In genomic region chr5:163509288-163510040, GRCh38 we compare ENCODE assay signal across 8 cellular contexts. TPM values are rescaled to one million over a fixed set of nuclear protein-coding genes. Genes with fewer than 3 reads are reported as not detected.
DNase-seq lines count a peak whose midpoint lies in the region; ATAC-seq, FAIRE-seq and TF ChIP-seq lines count a peak whose summit lies in the region.

No MANE protein-coding gene starts in this region.

- peak overlapping the region; percentile 30 to 94 for H3K4me3 ChIP-seq in Panc1 (ENCODE audit: low read depth in 2 of 2, low read length in 2 of 2)
- H3K4me3 ChIP-seq in endothelial cell of umbilical vein (replicated peaks in 1 of 3; ENCODE audit: insufficient read depth in 1 of 3, low read depth in 1 of 3, low read length in 3 of 3), result peak overlapping the region in 2 of 3 experiments; percentile 26 to 28
- H3K4me3 ChIP-seq in pancreas, result peak overlapping the region in 2 of 4 donors; percentile 15 to 24

- CTCF ChIA-PET in Panc1 (lab: Charles Lee) (interaction anchor here (0.6 kb wide), 1 partner anchor 12 kb away, joined by 3 read pairs; no protein-coding TSS in a partner anchor), endothelial cell of umbilical vein (lab: Charles Lee) (interaction anchor here (1.1 to 1.6 kb wide), 4 partner anchors 13 to 49 kb away, joined by 3 to 8 read pairs (median 4); partner anchors contain the start of genes HMMR and NUDCD2)

- BruUV-seq in Panc1 (replicated peaks; lab: Mats Ljungman, UMichigan) (no TSS peak), endothelial cell of umbilical vein (replicated peaks; lab: Mats Ljungman, UMichigan) (no TSS peak)

- H3K27ac ChIP-seq in Panc1 (ENCODE audit: low read length), result peak overlapping the region; percentile 77
- peak overlapping the region; percentile 14 for H3K27ac ChIP-seq in endothelial cell of umbilical vein (ENCODE audit: insufficient read depth, low read depth, low read length)
- peak overlapping the region in 3 of 4 donors; percentile 40 to 65 (median 64) for H3K27ac ChIP-seq in pancreas

- DNase-seq in G401 (ENCODE audit: low spot score), result peak; percentile 15
- DNase-seq in Panc1 (ENCODE audit: low read depth, low spot score), result no peak
- DNase-seq in endothelial cell of umbilical vein (ENCODE audit: low read depth, low spot score), result peak; percentile 81
- DNase-seq in pancreas, result no peak
- DNase-seq in DMS153 (lab: John Stamatoyannopoulos, UW), result no peak
- no peak for DNase-seq in NK-92 (lab: John Stamatoyannopoulos, UW; ENCODE audit: unreplicated experiment)

- H3K9me3 ChIP-seq in Panc1 (ENCODE audit: control insufficient read depth, insufficient read depth, low read depth, low read length), result no peaks in the 10 kb centered on the region
- no peaks in the 10 kb centered on the region for H3K9me3 ChIP-seq in endothelial cell of umbilical vein (replicated peaks; ENCODE audit: control insufficient read depth, insufficient read depth, low read length)
- H3K9me3 ChIP-seq in pancreas, result no peaks in the 10 kb centered on the region

- H3K36me3 ChIP-seq in Panc1 (ENCODE audit: control insufficient read depth, insufficient read depth, low read length) (peaks cover 14% of the 10 kb centered on the region), endothelial cell of umbilical vein (ENCODE audit: control insufficient read depth in 2 of 2, extremely low read depth in 1 of 2, insufficient read depth in 2 of 2, low read length in 2 of 2) (peaks cover 7 to 23% of the 10 kb centered on the region in 2 experiments), pancreas (peaks cover 0 to 18% (median 7%) of the 10 kb centered on the region in 3 donors)

- H3K9ac ChIP-seq in endothelial cell of umbilical vein (replicated peaks; ENCODE audit: extremely low read depth, insufficient read depth, low read length), result peak overlapping the region; percentile 27

- peak overlapping the region; percentile 97 for H3K4me2 ChIP-seq in endothelial cell of umbilical vein (ENCODE audit: insufficient read depth, low read length)

- dilution Hi-C loops in endothelial cell of umbilical vein (cut with MboI; ENCODE audit: extremely low pct_ligation_motif_present, low sequenced_read_pairs), result no loop called here

- no peak for TF ChIP-seq POLR2A in endothelial cell of umbilical vein (IDR thresholded peaks at IDR 0.05; ENCODE audit: low read depth, low read length)

- H3K27me3 ChIP-seq in Panc1 (ENCODE audit: control insufficient read depth, insufficient read depth, low read length) (no peaks in the 10 kb centered on the region), endothelial cell of umbilical vein (ENCODE audit: control insufficient read depth in 2 of 2, insufficient read depth in 2 of 2, low read length in 2 of 2) (no peaks in the 10 kb centered on the region), pancreas (no peaks in the 10 kb centered on the region)

- intact Hi-C loops in Panc1 (cut with micrococcal nuclease; ENCODE audit: unreplicated experiment) (no loop called here), endothelial cell of umbilical vein (cut with micrococcal nuclease) (loop anchor here (2.0 to 5.0 kb wide), 2 partner anchors 357 to 693 kb away; no protein-coding TSS in a partner anchor), pancreas (cut with DNase I) (no loop called here)

- ATAC-seq in Panc1 (no peak), pancreas (no peak), HG02970 (IDR thresholded peaks at IDR 0.05; ENCODE audit: low FRiP score, unreplicated experiment) (no peak), HG03159 (IDR thresholded peaks at IDR 0.05; ENCODE audit: unreplicated experiment) (no peak)

- in situ Hi-C loops in G401 (cut with HindIII; ENCODE audit: low sequenced_read_pairs) (no loop called here), Panc1 (cut with HindIII; ENCODE audit: low pct_unique_long_range_greater_than_20kb, low sequenced_read_pairs) (no loop called here)

- H3K9me1 ChIP-seq in endothelial cell of umbilical vein (replicated peaks; ENCODE audit: control insufficient read depth, extremely low read depth, insufficient read depth, low read length), result no peaks in the 10 kb centered on the region

- peak; percentile 67 for FAIRE-seq in endothelial cell of umbilical vein (lab: Jason Lieb, UNC)
- no peak for FAIRE-seq in pancreas (lab: Jason Lieb, UNC)

- H3K4me1 ChIP-seq in Panc1 (ENCODE audit: control insufficient read depth, insufficient read depth, low read length) (peaks cover 14% of the 10 kb centered on the region; the same call in 1 of the 2 replicates), endothelial cell of umbilical vein (ENCODE audit: control insufficient read depth, extremely low read depth, insufficient read depth, low read length) (peaks cover 30% of the 10 kb centered on the region), pancreas (peaks cover 15 to 35% (median 30%) of the 10 kb centered on the region in 3 donors)

- no peak for TF ChIP-seq CTCF in Panc1 (IDR thresholded peaks at IDR 0.05)
- no peak for TF ChIP-seq CTCF in endothelial cell of umbilical vein (IDR thresholded peaks at IDR 0.05; ENCODE audit: extremely low read depth in 1 of 2, insufficient read depth in 1 of 2, low read depth in 1 of 2, low read length in 2 of 2)
- no peak for TF ChIP-seq CTCF in pancreas (IDR thresholded peaks at IDR 0.05)

- H2AFZ ChIP-seq in endothelial cell of umbilical vein (ENCODE audit: low read depth, low read length), result no peak overlapping the region

- POLR2A ChIA-PET in Panc1 (lab: Charles Lee) (interaction anchor here (0.6 to 0.9 kb wide), 2 partner anchors 49 to 71 kb away, joined by 3 to 7 read pairs; partner anchors contain the start of genes HMMR and NUDCD2), endothelial cell of umbilical vein (lab: Charles Lee) (interaction anchor here (0.7 to 1.4 kb wide), 4 partner anchors 48 to 72 kb away, joined by 3 to 4 read pairs (median 3); partner anchors contain the start of genes CCNG1, HMMR and NUDCD2)

- peaks cover 7% of the 10 kb centered on the region for H4K20me1 ChIP-seq in endothelial cell of umbilical vein (replicated peaks; ENCODE audit: control insufficient read depth, extremely low read depth, insufficient read depth, low read length)

- WGBS in pancreas, 2 donors, result 8 to 10% methylated on average over 9 of the region's 9 CpGs

- H3K79me2 ChIP-seq in endothelial cell of umbilical vein (ENCODE audit: control insufficient read depth, insufficient read depth, low read length), result peaks cover 77% of the 10 kb centered on the region

TF ChIP-seq in endothelial cell of umbilical vein, 7 proteins besides CTCF, POLR2A, EP300 and RAD21 (continues in another document):
- no peak for TF ChIP-seq JUN (IDR thresholded peaks at IDR 0.05; ENCODE audit: borderline replicate concordance, insufficient read depth, insufficient read length, low read depth)
- TF ChIP-seq FOS (IDR thresholded peaks at IDR 0.05; ENCODE audit: borderline replicate concordance, insufficient read depth, low read length), result no peak
- TF ChIP-seq EZH2 (IDR thresholded peaks at IDR 0.05; ENCODE audit: borderline replicate concordance, low read depth, low read length, severe bottlenecking), result no peak
- TF ChIP-seq GATA2 (IDR thresholded peaks at IDR 0.05; ENCODE audit: insufficient read depth, insufficient read length, low read depth, low read length), result no peak
- no peak for TF ChIP-seq MYC (IDR thresholded peaks at IDR 0.05; ENCODE audit: low read depth, low read length)
- no peak for TF ChIP-seq POLR2AphosphoS5 (IDR thresholded peaks at IDR 0.05; ENCODE audit: insufficient read depth, low read depth, low read length)

RNA-seq across cellular contexts. Expression of gene MAT2B, which starts 4.0 kb away (rescaled TPM):
- 39.8 and 46.9 TPM in 2 replicates for total RNA-seq in G401 (2014; rRNA removed; shearing (Covaris generic))
- total RNA-seq in Panc1 (2021; ENCODE audit: unreplicated experiment), result 52.1 TPM
- 61.2 TPM for polyA plus RNA-seq in Panc1 (2012; ENCODE audit: insufficient read length)
- 93.1 and 101 TPM in 2 replicates for total RNA-seq in endothelial cell of umbilical vein
- 33.9 and 41.5 TPM in 2 replicates for polyA plus RNA-seq in endothelial cell of umbilical vein
- 55.0 and 55.8 TPM in 2 replicates for polyA plus RNA-seq in endothelial cell of umbilical vein (2011; cell fraction: cytosol; rRNA removed)
- 29.6 and 42.1 TPM in 2 replicates for polyA plus RNA-seq in endothelial cell of umbilical vein (2011; cell fraction: nucleus; rRNA removed)
- polyA plus RNA-seq in endothelial cell of umbilical vein (2012), result 86.7 and 111 TPM in 2 replicates
- 46.0 and 52.0 TPM in 2 replicates for polyA minus RNA-seq in endothelial cell of umbilical vein
- polyA minus RNA-seq in endothelial cell of umbilical vein (2011; cell fraction: cytosol; rRNA and poly(A)+ RNA removed), result 18.8 TPM
- polyA minus RNA-seq in endothelial cell of umbilical vein (2011; cell fraction: nucleus; rRNA and poly(A)+ RNA removed), result 20.0 and 24.9 TPM in 2 replicates
- total RNA-seq in pancreas, result 10 to 100 TPM in 5 of 6 donors, 1 to 10 TPM in 1; 9.2 to 34.6 (median 15.9) TPM
- 10 to 100 TPM in 1 of 2 donors, 1 to 10 TPM in 1; 9.8 to 21.1 TPM for polyA plus RNA-seq in pancreas

RNA-seq across cellular contexts. Expression of gene HMMR, which starts 49.0 kb away (rescaled TPM):
- total RNA-seq in G401 (2014; rRNA removed; shearing (Covaris generic)), result 51.6 and 77.6 TPM in 2 replicates
- total RNA-seq in Panc1 (2021; ENCODE audit: unreplicated experiment) (42.5 TPM), endothelial cell of umbilical vein (26.0 and 31.0 TPM in 2 replicates), pancreas (under 1 TPM in 5 of 6 donors, not detected in 1; 0.14 to 0.84 (median 0.38) TPM)
- polyA plus RNA-seq in Panc1 (2012; ENCODE audit: insufficient read length), result 10.5 TPM
- polyA plus RNA-seq in endothelial cell of umbilical vein (3.9 and 5.5 TPM in 2 replicates), pancreas (under 1 TPM; 0.07 to 0.08 TPM)
- 9.5 and 11.6 TPM in 2 replicates for polyA plus RNA-seq in endothelial cell of umbilical vein (2011; cell fraction: cytosol; rRNA removed)
- 7.5 and 16.0 TPM in 2 replicates for polyA plus RNA-seq in endothelial cell of umbilical vein (2011; cell fraction: nucleus; rRNA removed)
- 9.5 and 25.6 TPM in 2 replicates for polyA plus RNA-seq in endothelial cell of umbilical vein (2012)
- 3.2 and 3.3 TPM in 2 replicates for polyA minus RNA-seq in endothelial cell of umbilical vein
- polyA minus RNA-seq in endothelial cell of umbilical vein (2011; cell fraction: cytosol; rRNA and poly(A)+ RNA removed), result 16.4 TPM
- 5.3 and 12.6 TPM in 2 replicates for polyA minus RNA-seq in endothelial cell of umbilical vein (2011; cell fraction: nucleus; rRNA and poly(A)+ RNA removed)

RNA-seq across cellular contexts. Expression of gene NUDCD2, which starts 49.6 kb away (rescaled TPM):
- total RNA-seq in G401 (2014; rRNA removed; shearing (Covaris generic)), result 14.1 and 27.4 TPM in 2 replicates
- 58.6 TPM for total RNA-seq in Panc1 (2021; ENCODE audit: unreplicated experiment)
- 57.1 TPM for polyA plus RNA-seq in Panc1 (2012; ENCODE audit: insufficient read length)
- 46.9 and 50.3 TPM in 2 replicates for total RNA-seq in endothelial cell of umbilical vein
- 2.4 and 3.9 TPM in 2 replicates for polyA plus RNA-seq in endothelial cell of umbilical vein
- polyA plus RNA-seq in endothelial cell of umbilical vein (2011; cell fraction: cytosol; rRNA removed), result 6.5 and 6.8 TPM in 2 replicates
- 4.1 and 5.5 TPM in 2 replicates for polyA plus RNA-seq in endothelial cell of umbilical vein (2011; cell fraction: nucleus; rRNA removed)
- 21.8 and 24.3 TPM in 2 replicates for polyA plus RNA-seq in endothelial cell of umbilical vein (2012)
- 1.7 and 4.0 TPM in 2 replicates for polyA minus RNA-seq in endothelial cell of umbilical vein
- polyA minus RNA-seq in endothelial cell of umbilical vein (2011; cell fraction: cytosol; rRNA and poly(A)+ RNA removed), result 7.7 TPM
- polyA minus RNA-seq in endothelial cell of umbilical vein (2011; cell fraction: nucleus; rRNA and poly(A)+ RNA removed), result 3.3 and 5.9 TPM in 2 replicates
- total RNA-seq in pancreas, result 10 to 100 TPM in 3 of 6 donors, 1 to 10 TPM in 3; 8.7 to 14.8 (median 10.2) TPM
- polyA plus RNA-seq in pancreas, result 1 to 10 TPM; 2.8 to 5.7 TPM

Comparison
In these comparisons a context has a peak if more than half of its experiments do, and no peak if none do; other contexts are left out.
1. DNase-seq: peak in G401 (single experiment) and endothelial cell of umbilical vein (single experiment); none in Panc1 (single experiment), pancreas (0 of 6), DMS153 (single experiment) and NK-92 (single experiment).
2. H3K27ac ChIP-seq: peak in every context shown above with its lines; median percentile 77 in Panc1; 64 in pancreas; 14 in endothelial cell of umbilical vein.
3. RNA of gene HMMR, which starts 49.0 kb away (total RNA-seq): 51.6 to 77.6 TPM in G401, 42.5 TPM in Panc1 (single experiment) and 26.0 to 31.0 TPM in endothelial cell of umbilical vein; 0.14 to 0.84 TPM in pancreas; every median in the first group is over 10 times any median in the second.